ENCODE assay signal across 8 cellular contexts in genomic region chr6:41922154-41922553, GRCh38. TPM values are rescaled to one million over a fixed set of nuclear protein-coding genes. Genes with fewer than 3 reads are reported as not detected.
A peak's percentile ranks its signal among the peaks of the same experiment; 100 is the strongest.
DNase-seq lines count a peak whose midpoint lies in the region; ATAC-seq, FAIRE-seq and TF ChIP-seq lines count a peak whose summit lies in the region.

No MANE protein-coding gene starts in this region.

- H3K27me3 ChIP-seq in RWPE2 (ENCODE audit: insufficient read depth, poor library complexity, severe bottlenecking) (no peaks in the 10 kb centered on the region), esophagus squamous epithelium (no peaks in the 10 kb centered on the region), psoas muscle (ENCODE audit: insufficient read depth in 3 of 3, low read length in 2 of 3) (no peaks in the 10 kb centered on the region)

- H3K9me3 ChIP-seq in RWPE2 (ENCODE audit: severe bottlenecking) (no peaks in the 10 kb centered on the region), esophagus squamous epithelium (no peaks in the 10 kb centered on the region), psoas muscle (no peaks in the 10 kb centered on the region)

- H3K27ac ChIP-seq in RWPE2 (ENCODE audit: poor library complexity, severe bottlenecking), result peak overlapping the region; percentile 84
- H3K27ac ChIP-seq in esophagus squamous epithelium, result peak overlapping the region in 3 of 4 donors; percentile 97 to 99 (median 99)
- peak overlapping the region; percentile 99 for H3K27ac ChIP-seq in psoas muscle

- ATAC-seq in RWPE2 (ENCODE audit: low read depth), result no peak
- ATAC-seq in psoas muscle, result no peak

- intact Hi-C loops in esophagus squamous epithelium (cut with DNase I), result loop anchor here (10.0 kb wide), 1 partner anchor 127 kb away; no protein-coding TSS in a partner anchor
- intact Hi-C loops in psoas muscle (cut with DNase I), result loop anchor here (2.0 to 5.0 kb wide), 2 partner anchors 15 to 295 kb away; partner anchors contain the start of gene MRPS10 (in 2 of the 2)

- H3K4me3 ChIP-seq in GM12865 (ENCODE audit: low read depth, low read length), result peak overlapping the region; percentile 89
- peak overlapping the region; percentile 87 for H3K4me3 ChIP-seq in RWPE2 (ENCODE audit: severe bottlenecking)
- H3K4me3 ChIP-seq in esophagus squamous epithelium, result peak overlapping the region; percentile 65 to 99 (median 82)
- peak overlapping the region; percentile 87 for H3K4me3 ChIP-seq in psoas muscle

- H3K4me1 ChIP-seq in RWPE2 (ENCODE audit: insufficient read depth, poor library complexity, severe bottlenecking), result peaks cover 19% of the 10 kb centered on the region
- peaks cover 23 to 60% (median 33%) of the 10 kb centered on the region in 3 donors for H3K4me1 ChIP-seq in esophagus squamous epithelium
- H3K4me1 ChIP-seq in psoas muscle, result peaks cover 30% of the 10 kb centered on the region

- H3K36me3 ChIP-seq in RWPE2 (ENCODE audit: low read depth) (peaks cover 43% of the 10 kb centered on the region), esophagus squamous epithelium (peaks cover 0 to 28% (median 2%) of the 10 kb centered on the region in 3 donors), psoas muscle (ENCODE audit: insufficient read depth in 1 of 2, low read depth in 1 of 2) (peaks cover 0 to 27% of the 10 kb centered on the region in 2 donors)

- TF ChIP-seq CTCF in GM12865 (IDR thresholded peaks at IDR 0.05; ENCODE audit: insufficient read depth, low read depth, low read length, missing control alignments), result no peak
- TF ChIP-seq CTCF in RWPE2 (IDR thresholded peaks at IDR 0.05; ENCODE audit: poor library complexity, severe bottlenecking), result no peak
- TF ChIP-seq CTCF in esophagus squamous epithelium (IDR thresholded peaks at IDR 0.05), result no peak
- TF ChIP-seq CTCF in psoas muscle (IDR thresholded peaks at IDR 0.05), result no peak

- FAIRE-seq in GM12892 (lab: Jason Lieb, UNC), result no peak

- TF ChIP-seq POLR2A in esophagus squamous epithelium (IDR thresholded peaks at IDR 0.05), result no peak
- no peak for TF ChIP-seq POLR2A in GM12892 (IDR thresholded peaks at IDR 0.05; ENCODE audit: low read depth, low read length)

- DNase-seq in GM12865 (ENCODE audit: low read depth), result no peak
- DNase-seq in RWPE2 (ENCODE audit: low spot score), result no peak
- DNase-seq in esophagus squamous epithelium (lab: John Stamatoyannopoulos, UW), result no peak
- DNase-seq in psoas muscle, result no peak
- DNase-seq in NCI-H146 treated with DMSO at 0.1 percent for 48 hours (lab: John Stamatoyannopoulos, UW; ENCODE audit: unreplicated experiment), result no peak
- no peak for DNase-seq in ureter (ENCODE audit: low spot score)
- DNase-seq in NCI-H1436 (lab: John Stamatoyannopoulos, UW), result no peak
- DNase-seq in GM12892 (ENCODE audit: insufficient read length), result no peak

- 2 to 3% methylated on average over 7 of the region's 7 CpGs for WGBS in esophagus squamous epithelium, 2 donors
- 6 to 7% (median 7%) methylated on average over 7 of the region's 7 CpGs for WGBS in psoas muscle, 3 donors

RNA-seq across cellular contexts. Expression of gene BYSL, which starts 0.9 kb away (rescaled TPM):
- total RNA-seq in esophagus squamous epithelium, result 10 to 100 TPM in 3 of 4 donors, 1 to 10 TPM in 1; 6.3 to 19.4 (median 13.0) TPM
- total RNA-seq in psoas muscle, result 10 to 100 TPM; 20.3 to 47.5 (median 35.2) TPM
- polyA plus RNA-seq in psoas muscle, result 10 to 100 TPM; 29.0 to 55.5 (median 30.1) TPM
- total RNA-seq in ureter, result 24.6 TPM
- polyA plus RNA-seq in GM12892 (2012; ENCODE audit: missing spikeins), result 15.2 TPM

RNA-seq across cellular contexts. Expression of gene MED20, which starts 1.2 kb away (rescaled TPM):
- total RNA-seq in esophagus squamous epithelium (10 to 100 TPM in 3 of 4 donors, 1 to 10 TPM in 1; 6.9 to 18.7 (median 15.0) TPM), psoas muscle (10 to 100 TPM; 12.9 to 19.6 (median 15.0) TPM), ureter (23.8 TPM)
- polyA plus RNA-seq in psoas muscle, result 10 to 100 TPM in 2 of 3 donors, 1 to 10 TPM in 1; 9.2 to 28.1 (median 18.5) TPM
- 8.8 TPM for polyA plus RNA-seq in GM12892 (2012; ENCODE audit: missing spikeins)

RNA-seq across cellular contexts. Expression of gene CCND3, which starts 19.5 kb away (rescaled TPM):
- total RNA-seq in esophagus squamous epithelium (100 to 1,000 TPM in 1 of 4 donors, 10 to 100 TPM in 3; 38.1 to 142 (median 46.5) TPM), psoas muscle (10 to 100 TPM in 3 of 4 donors, 1 to 10 TPM in 1; 9.2 to 19.9 (median 16.7) TPM), ureter (69.1 TPM)
- polyA plus RNA-seq in psoas muscle, result 10 to 100 TPM; 20.3 to 29.1 (median 20.5) TPM
- 26.8 TPM for polyA plus RNA-seq in GM12892 (2012; ENCODE audit: missing spikeins)

RNA-seq across cellular contexts. Expression of gene USP49, which starts 27.0 kb away (rescaled TPM):
- 1 to 10 TPM; 1.4 to 2.7 (median 1.8) TPM for total RNA-seq in esophagus squamous epithelium
- total RNA-seq in psoas muscle, result 1 to 10 TPM in 3 of 4 donors, under 1 TPM in 1; 0.75 to 1.6 (median 1.3) TPM
- under 1 TPM; 0.38 to 0.84 (median 0.66) TPM for polyA plus RNA-seq in psoas muscle
- 6.0 TPM for total RNA-seq in ureter
- 6.1 TPM for polyA plus RNA-seq in GM12892 (2012; ENCODE audit: missing spikeins)
